Comparison of ENCODE assay signal across 26 cellular contexts in genomic region chr6:4549556-4550226, GRCh38.
"Had no signal": no experiment of that assay in that cellular context is flagged by ENCODE, and none has a peak within 500 bp of the region (broad histone marks: within the 10 kb centered on the region; RNA-seq: fewer than 3 reads in every experiment).

No MANE protein-coding gene starts in this region.

- DNase-seq: naive thymus-derived CD4-positive, alpha-beta T cell; natural killer cell; nucleus accumbens; ovary; posterior cingulate gyrus; psoas muscle; spleen; stimulated activated CD4-positive, alpha-beta T cell treated with anti-CD3 and anti-CD28 coated beads, Interleukin-12 subunit alpha, Interleukin-12 subunit beta, amount 100 ng/mL, for 4 hours; stimulated activated CD4-positive, alpha-beta T cell treated with anti-CD3 and anti-CD28 coated beads, Interleukin-1b, Interleukin-23, amount 100 ng/mL, for 48 hours; stimulated activated CD4-positive, alpha-beta T cell treated with anti-CD3 and anti-CD28 coated beads, Interleukin-4, amount 100 ng/mL, for 1 hour; stimulated activated CD4-positive, alpha-beta T cell treated with anti-CD3 and anti-CD28 coated beads, Interleukin-4, amount 100 ng/mL, for 4 hours; stimulated activated CD8-positive, alpha-beta memory T cell treated with anti-CD3 and anti-CD28 coated beads, Interleukin-4, amount 100 ng/mL, for 48 hours; stimulated activated naive CD4-positive, alpha-beta T cell; substantia nigra; tibial artery; transverse colon had no signal

- H3K9ac ChIP-seq: neural progenitor cell, parathyroid adenoma had no signal

- H3K4me1 ChIP-seq: neural progenitor cell, parathyroid adenoma, psoas muscle, spleen, suprapubic skin, testis, tibial artery, transverse colon, vagina had no signal

- H3K27ac ChIP-seq: neural progenitor cell, neutrophil, ovary, parathyroid adenoma, psoas muscle, skin epidermis, spleen, suprapubic skin, testis, tibial artery, transverse colon, vagina had no signal

- H3K9me3 ChIP-seq: neutrophil, ovary, psoas muscle, suprapubic skin, testis, tibial artery, transverse colon, vagina had no signal

- ATAC-seq: naive thymus-derived CD4-positive, alpha-beta T cell; psoas muscle; sciatic nerve; stimulated activated naive CD8-positive, alpha-beta T cell treated with anti-CD3 and anti-CD28 coated beads, Interleukin-15, Interleukin-2, amounts not matched to agents 100 U/mL and 50 U/mL, for 24 hours had no signal

- H2AFZ ChIP-seq: neural progenitor cell, parathyroid adenoma had no signal

- H3K4me3 ChIP-seq: neural progenitor cell, ovary, psoas muscle, skin epidermis, smooth muscle cell, spleen, suprapubic skin, testis, tibial artery, transverse colon, vagina had no signal

- H3K27me3 ChIP-seq: neural progenitor cell, neutrophil, ovary, suprapubic skin, testis, transverse colon, vagina had no signal

- H3K36me3 ChIP-seq: neural progenitor cell, neutrophil, ovary, spleen, suprapubic skin, tibial artery, transverse colon, vagina had no signal

- H3K4me2 ChIP-seq: neural progenitor cell, smooth muscle cell had no signal
